1 cellular context compared by ENCODE assay signal in the genomic region with DNA sequence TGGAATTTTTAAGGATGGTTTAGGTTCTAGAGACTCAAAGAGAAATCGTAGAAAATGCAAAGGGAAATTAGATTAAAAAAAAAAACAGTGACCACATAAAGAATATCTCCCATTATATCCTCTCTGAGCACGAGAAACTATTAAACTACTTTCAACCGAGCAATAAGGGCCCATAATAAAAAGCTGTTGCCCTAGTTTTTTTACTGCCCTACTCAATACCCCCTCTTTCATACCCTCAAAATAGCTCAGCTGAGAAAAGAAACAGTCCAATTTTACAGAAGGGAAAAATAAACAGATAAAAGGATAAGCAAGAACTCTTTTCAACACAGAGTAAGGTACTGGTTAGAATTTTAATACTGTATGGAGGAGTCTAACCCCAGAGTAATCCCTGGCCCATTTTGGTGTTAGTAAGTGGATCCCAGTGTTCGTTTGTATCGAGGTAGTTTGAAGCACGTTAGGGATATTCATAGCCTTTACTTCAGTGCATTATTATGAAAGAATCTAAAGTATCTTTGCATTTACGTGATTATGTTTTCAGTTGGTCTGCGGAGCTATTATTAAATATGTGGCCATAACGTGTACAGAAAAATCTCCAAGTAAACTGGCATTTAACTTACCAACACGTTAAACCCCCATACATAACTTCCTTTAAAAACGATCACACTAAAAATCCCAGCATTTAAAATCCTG.
TF ChIP-seq lines count a peak whose summit lies in the region.

No MANE protein-coding gene starts in this region.

TF ChIP-seq in K562, 482 proteins besides CTCF, POLR2A, EP300 and RAD21 (continues in another document):
- TF ChIP-seq TEAD1 (CRISPR knock-in tag; IDR thresholded peaks at IDR 0.05) (peak in 1 of 2 experiments; percentile 36; a peak in 1 of 4 replicates), KLF10 (CRISPR knock-in tag; IDR thresholded peaks at IDR 0.05) (peak; percentile 79; the same call in 1 of the 2 replicates), RBM15 (IDR thresholded peaks at IDR 0.05; ENCODE audit: insufficient read depth, low read length) (no peak), BDP1 (IDR thresholded peaks at IDR 0.05; ENCODE audit: insufficient read depth, insufficient read length) (no peak), E2F4 (CRISPR knock-in tag; IDR thresholded peaks at IDR 0.05; ENCODE audit: low read depth) (no peak), ZNF586 (CRISPR knock-in tag; conservative IDR thresholded peaks at IDR 0.05) (peak; percentile 50; the same call in 1 of the 2 replicates), ZNF140 (CRISPR knock-in tag; IDR thresholded peaks at IDR 0.05) (no peak), TEAD4 (IDR thresholded peaks at IDR 0.05; ENCODE audit: low read length) (0 out of 2 replicates have a peak, but pooled peaks have one; percentile 5), TEAD4 (CRISPR knock-in tag; IDR thresholded peaks at IDR 0.05; ENCODE audit: borderline replicate concordance) (no peak), RFX5 (IDR thresholded peaks at IDR 0.05; ENCODE audit: low read depth, low read length) (no peak), HDGF (IDR thresholded peaks at IDR 0.05) (no peak), LCOR (CRISPR knock-in tag; IDR thresholded peaks at IDR 0.05) (no peak), NCOA2 (IDR thresholded peaks at IDR 0.05; ENCODE audit: partially characterized antibody in 2 of 2) (peak in 1 of 2 experiments; percentile 53), CBX1 (IDR thresholded peaks at IDR 0.05; ENCODE audit: low read depth) (no peak), PRMT5 (CRISPR knock-in tag; IDR thresholded peaks at IDR 0.05) (no peak), SIX5 (IDR thresholded peaks at IDR 0.05; ENCODE audit: borderline replicate concordance in 1 of 2, insufficient read depth in 1 of 2, low read depth in 1 of 2, low read length in 2 of 2) (no peak), ZSCAN29 (IDR thresholded peaks at IDR 0.05) (0 out of 2 replicates have a peak, but pooled peaks have one; percentile 30), ZNF354B (CRISPR knock-in tag; IDR thresholded peaks at IDR 0.05) (no peak), XRCC5 (IDR thresholded peaks at IDR 0.05; ENCODE audit: low read depth, low read length) (no peak), RHOXF2B (CRISPR knock-in tag; conservative IDR thresholded peaks at IDR 0.05) (0 out of 2 replicates have a peak, but pooled peaks have one; percentile 50), ZNF583 (CRISPR knock-in tag; IDR thresholded peaks at IDR 0.05) (no peak), ZNF77 (CRISPR knock-in tag; IDR thresholded peaks at IDR 0.05) (0 out of 2 replicates have a peak, but pooled peaks have one; percentile 41), ZNF23 (CRISPR knock-in tag; IDR thresholded peaks at IDR 0.05) (0 out of 2 replicates have a peak, but pooled peaks have one; percentile 9), ZBTB40 (IDR thresholded peaks at IDR 0.05) (no peak), ZBTB40 (CRISPR knock-in tag; IDR thresholded peaks at IDR 0.05) (no peak), GATAD2B (IDR thresholded peaks at IDR 0.05; ENCODE audit: borderline replicate concordance) (no peak), ZNF584 (CRISPR knock-in tag; IDR thresholded peaks at IDR 0.05; ENCODE audit: low read depth) (0 out of 2 replicates have a peak, but pooled peaks have one; percentile 21), SRSF9 (IDR thresholded peaks at IDR 0.05; ENCODE audit: borderline replicate concordance, low read depth, low read length) (no peak), STAG1 (CRISPR knock-in tag; IDR thresholded peaks at IDR 0.05; ENCODE audit: borderline replicate concordance) (no peak), ZNF121 (CRISPR knock-in tag; conservative IDR thresholded peaks at IDR 0.05) (no peak), ZNF444 (CRISPR knock-in tag; IDR thresholded peaks at IDR 0.05) (peak; percentile 12; the same call in 1 of the 2 replicates), ARID3A (IDR thresholded peaks at IDR 0.05; ENCODE audit: borderline replicate concordance, low read depth, low read length) (no peak), ZNF707 (CRISPR knock-in tag; conservative IDR thresholded peaks at IDR 0.05) (no peak), SIN3A (IDR thresholded peaks at IDR 0.05; ENCODE audit: borderline replicate concordance in 2 of 2, control insufficient read depth in 1 of 2, low read depth in 2 of 2, low read length in 2 of 2) (peak in 1 of 2 experiments; percentile 28; a peak in 1 of 4 replicates), KDM5B (IDR thresholded peaks at IDR 0.05; ENCODE audit: insufficient replicate concordance, low read depth, low read length) (peak; percentile 45), ZNF764 (CRISPR knock-in tag; IDR thresholded peaks at IDR 0.05; ENCODE audit: low read depth) (no peak), NR3C1 (CRISPR knock-in tag; IDR thresholded peaks at IDR 0.05) (no peak), SIRT6 (IDR thresholded peaks at IDR 0.05; ENCODE audit: low read depth, low read length) (no peak), ELF1 (tag; IDR thresholded peaks at IDR 0.05) (no peak), ARID2 (IDR thresholded peaks at IDR 0.05) (no peak), ZSCAN32 (CRISPR knock-in tag; IDR thresholded peaks at IDR 0.05) (peak; percentile 65; the same call in 1 of the 2 replicates), RFX1 (IDR thresholded peaks at IDR 0.05) (0 out of 2 replicates have a peak, but pooled peaks have one; percentile 15), ETV1 (tag; conservative IDR thresholded peaks at IDR 0.05; ENCODE audit: low read depth) (no peak), HDAC6 (IDR thresholded peaks at IDR 0.05; ENCODE audit: low read depth, low read length) (no peak), GABPB2 (CRISPR knock-in tag; conservative IDR thresholded peaks at IDR 0.05) (0 out of 2 replicates have a peak, but pooled peaks have one; percentile 59)
- TF ChIP-seq, protein P1, sequence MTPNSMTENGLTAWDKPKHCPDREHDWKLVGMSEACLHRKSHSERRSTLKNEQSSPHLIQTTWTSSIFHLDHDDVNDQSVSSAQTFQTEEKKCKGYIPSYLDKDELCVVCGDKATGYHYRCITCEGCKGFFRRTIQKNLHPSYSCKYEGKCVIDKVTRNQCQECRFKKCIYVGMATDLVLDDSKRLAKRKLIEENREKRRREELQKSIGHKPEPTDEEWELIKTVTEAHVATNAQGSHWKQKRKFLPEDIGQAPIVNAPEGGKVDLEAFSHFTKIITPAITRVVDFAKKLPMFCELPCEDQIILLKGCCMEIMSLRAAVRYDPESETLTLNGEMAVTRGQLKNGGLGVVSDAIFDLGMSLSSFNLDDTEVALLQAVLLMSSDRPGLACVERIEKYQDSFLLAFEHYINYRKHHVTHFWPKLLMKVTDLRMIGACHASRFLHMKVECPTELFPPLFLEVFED (CRISPR knock-in tag; conservative IDR thresholded peaks at IDR 0.05): no peak; the same call in 1 of the 2 replicates
- TF ChIP-seq, protein P2, sequence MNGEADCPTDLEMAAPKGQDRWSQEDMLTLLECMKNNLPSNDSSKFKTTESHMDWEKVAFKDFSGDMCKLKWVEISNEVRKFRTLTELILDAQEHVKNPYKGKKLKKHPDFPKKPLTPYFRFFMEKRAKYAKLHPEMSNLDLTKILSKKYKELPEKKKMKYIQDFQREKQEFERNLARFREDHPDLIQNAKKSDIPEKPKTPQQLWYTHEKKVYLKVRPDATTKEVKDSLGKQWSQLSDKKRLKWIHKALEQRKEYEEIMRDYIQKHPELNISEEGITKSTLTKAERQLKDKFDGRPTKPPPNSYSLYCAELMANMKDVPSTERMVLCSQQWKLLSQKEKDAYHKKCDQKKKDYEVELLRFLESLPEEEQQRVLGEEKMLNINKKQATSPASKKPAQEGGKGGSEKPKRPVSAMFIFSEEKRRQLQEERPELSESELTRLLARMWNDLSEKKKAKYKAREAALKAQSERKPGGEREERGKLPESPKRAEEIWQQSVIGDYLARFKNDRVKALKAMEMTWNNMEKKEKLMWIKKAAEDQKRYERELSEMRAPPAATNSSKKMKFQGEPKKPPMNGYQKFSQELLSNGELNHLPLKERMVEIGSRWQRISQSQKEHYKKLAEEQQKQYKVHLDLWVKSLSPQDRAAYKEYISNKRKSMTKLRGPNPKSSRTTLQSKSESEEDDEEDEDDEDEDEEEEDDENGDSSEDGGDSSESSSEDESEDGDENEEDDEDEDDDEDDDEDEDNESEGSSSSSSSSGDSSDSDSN (IDR thresholded peaks at IDR 0.05; ENCODE audit: borderline replicate concordance in 1 of 2, low read depth in 2 of 2, low read length in 2 of 2): 0 out of 4 replicates have a peak, but pooled peaks of 1 of the 2 experiments have one; percentile 19
- TF ChIP-seq, protein P3, sequence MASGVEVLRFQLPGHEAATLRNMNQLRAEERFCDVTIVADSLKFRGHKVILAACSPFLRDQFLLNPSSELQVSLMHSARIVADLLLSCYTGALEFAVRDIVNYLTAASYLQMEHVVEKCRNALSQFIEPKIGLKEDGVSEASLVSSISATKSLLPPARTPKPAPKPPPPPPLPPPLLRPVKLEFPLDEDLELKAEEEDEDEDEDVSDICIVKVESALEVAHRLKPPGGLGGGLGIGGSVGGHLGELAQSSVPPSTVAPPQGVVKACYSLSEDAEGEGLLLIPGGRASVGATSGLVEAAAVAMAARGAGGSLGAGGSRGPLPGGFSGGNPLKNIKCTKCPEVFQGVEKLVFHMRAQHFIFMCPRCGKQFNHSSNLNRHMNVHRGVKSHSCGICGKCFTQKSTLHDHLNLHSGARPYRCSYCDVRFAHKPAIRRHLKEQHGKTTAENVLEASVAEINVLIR (CRISPR knock-in tag; IDR thresholded peaks at IDR 0.05): no peak
